ENCODE assay signal across 8 cellular contexts in the genomic region with DNA sequence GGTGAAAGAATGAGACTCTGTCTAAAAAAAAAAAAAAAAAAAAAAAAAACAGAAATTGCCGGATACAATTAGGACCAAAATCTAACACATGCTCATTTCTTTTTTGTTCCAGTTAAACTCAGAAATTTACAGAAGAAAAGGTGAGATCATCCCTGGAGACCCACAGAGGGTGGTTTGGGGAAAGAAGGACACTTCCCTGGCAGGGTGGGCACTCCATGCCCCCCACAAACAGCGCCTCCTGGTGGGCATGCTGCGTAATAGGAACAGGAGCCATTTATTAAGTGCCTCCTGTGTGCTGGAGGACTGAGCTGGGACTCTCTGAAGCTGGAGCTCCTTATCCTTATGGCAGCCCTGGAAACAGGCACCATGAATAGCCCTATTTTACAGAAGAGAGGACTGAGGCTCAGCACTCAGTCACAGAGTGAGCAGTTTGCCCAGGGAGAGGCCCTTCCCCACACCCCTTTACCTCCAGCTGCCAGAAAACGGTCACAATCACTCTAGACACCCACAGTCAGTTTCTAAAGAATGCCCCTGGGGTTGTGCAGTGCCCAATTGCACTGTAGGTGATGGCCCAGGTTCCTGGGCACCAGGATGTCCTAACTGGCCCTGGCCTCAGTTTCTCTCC. TPM values are rescaled to one million over a fixed set of nuclear protein-coding genes. Genes with fewer than 3 reads are reported as not detected.
DNase-seq lines count a peak whose midpoint lies in the region; ATAC-seq, FAIRE-seq and TF ChIP-seq lines count a peak whose summit lies in the region.

No MANE protein-coding gene starts in this region.

- FAIRE-seq in GM12892 (lab: Jason Lieb, UNC): peak; percentile 17

- H2AFZ ChIP-seq in hepatocyte: no peak overlapping the region

- H3K4me1 Mint-ChIP-seq in WTC11: no peaks in the 10 kb centered on the region

- ATAC-seq in WTC11 (peak; percentile 63), GM21528 (IDR thresholded peaks at IDR 0.05; ENCODE audit: low FRiP score, unreplicated experiment) (no peak), GM18511 (IDR thresholded peaks at IDR 0.05; ENCODE audit: unreplicated experiment) (no peak), HG03139 (IDR thresholded peaks at IDR 0.05; ENCODE audit: unreplicated experiment) (no peak)

- no peaks in the 10 kb centered on the region for H3K79me2 ChIP-seq in hepatocyte

- H3K9me2 ChIP-seq in hepatocyte (replicated peaks; ENCODE audit: insufficient read depth): no peaks in the 10 kb centered on the region

- no peak overlapping the region for H3K27ac Mint-ChIP-seq in WTC11

- H3K27me3 ChIP-seq in hepatocyte: no peaks in the 10 kb centered on the region

- H3K9me3 ChIP-seq in hepatocyte (ENCODE audit: low read depth): no peaks in the 10 kb centered on the region

- no peak overlapping the region for H3K27ac ChIP-seq in hepatocyte

- no peak overlapping the region for H3K4me2 ChIP-seq in hepatocyte

- TF ChIP-seq POLR2A in GM12892 (IDR thresholded peaks at IDR 0.05; ENCODE audit: low read depth, low read length): no peak

- H3K9me3 Mint-ChIP-seq in WTC11: no peaks in the 10 kb centered on the region

- TF ChIP-seq CTCF in WTC11 (IDR thresholded peaks at IDR 0.05) (peak; percentile 95), hepatocyte (IDR thresholded peaks at IDR 0.05; ENCODE audit: poor library complexity) (peak; percentile 63)

- H3K4me1 ChIP-seq in hepatocyte (ENCODE audit: insufficient read depth): no peaks in the 10 kb centered on the region

- POLR2A ChIA-PET in WTC11 (lab: Charles Lee): interaction anchor here (0.6 to 0.7 kb wide), 3 partner anchors 77 to 545 kb away, joined by 4 to 5 read pairs (median 4); no protein-coding TSS in a partner anchor

- H3K36me3 Mint-ChIP-seq in WTC11: no peaks in the 10 kb centered on the region

- H3K4me3 Mint-ChIP-seq in WTC11: no peak overlapping the region

- no peaks in the 10 kb centered on the region for H3K36me3 ChIP-seq in hepatocyte (replicated peaks; ENCODE audit: insufficient read depth, low read depth)

- peaks cover 2% of the 10 kb centered on the region; the same call in 1 of the 2 replicates for H3K27me3 Mint-ChIP-seq in WTC11 (ENCODE audit: low read depth)

- WGBS in hepatocyte (ENCODE audit: low lambda C conversion rate, missing lambda C conversion rate): 48% methylated on average over 4 of the region's 4 CpGs

- DNase-seq in AG08396 (ENCODE audit: low spot score) (peak; percentile 37), GM12892 (ENCODE audit: insufficient read length) (no peak), WTC11 (ENCODE audit: low spot score) (peak; percentile 64), hepatocyte (ENCODE audit: low spot score) (no peak), medulla oblongata (ENCODE audit: extremely low spot score) (no peak)

- CTCF ChIA-PET in WTC11 (lab: Charles Lee): interaction anchor here (0.5 to 6.2 kb wide), 65 partner anchors 9 to 588 kb away, joined by 3 to 135 read pairs (median 5); a partner anchor contains a TSS

- H4K20me1 ChIP-seq in hepatocyte (ENCODE audit: insufficient read depth, poor library complexity, severe bottlenecking): no peaks in the 10 kb centered on the region

- H3K4me3 ChIP-seq in hepatocyte: no peak overlapping the region

TF ChIP-seq in WTC11, 78 proteins besides CTCF, POLR2A, EP300 and RAD21 (continues in another document):
- TF ChIP-seq, protein P1, sequence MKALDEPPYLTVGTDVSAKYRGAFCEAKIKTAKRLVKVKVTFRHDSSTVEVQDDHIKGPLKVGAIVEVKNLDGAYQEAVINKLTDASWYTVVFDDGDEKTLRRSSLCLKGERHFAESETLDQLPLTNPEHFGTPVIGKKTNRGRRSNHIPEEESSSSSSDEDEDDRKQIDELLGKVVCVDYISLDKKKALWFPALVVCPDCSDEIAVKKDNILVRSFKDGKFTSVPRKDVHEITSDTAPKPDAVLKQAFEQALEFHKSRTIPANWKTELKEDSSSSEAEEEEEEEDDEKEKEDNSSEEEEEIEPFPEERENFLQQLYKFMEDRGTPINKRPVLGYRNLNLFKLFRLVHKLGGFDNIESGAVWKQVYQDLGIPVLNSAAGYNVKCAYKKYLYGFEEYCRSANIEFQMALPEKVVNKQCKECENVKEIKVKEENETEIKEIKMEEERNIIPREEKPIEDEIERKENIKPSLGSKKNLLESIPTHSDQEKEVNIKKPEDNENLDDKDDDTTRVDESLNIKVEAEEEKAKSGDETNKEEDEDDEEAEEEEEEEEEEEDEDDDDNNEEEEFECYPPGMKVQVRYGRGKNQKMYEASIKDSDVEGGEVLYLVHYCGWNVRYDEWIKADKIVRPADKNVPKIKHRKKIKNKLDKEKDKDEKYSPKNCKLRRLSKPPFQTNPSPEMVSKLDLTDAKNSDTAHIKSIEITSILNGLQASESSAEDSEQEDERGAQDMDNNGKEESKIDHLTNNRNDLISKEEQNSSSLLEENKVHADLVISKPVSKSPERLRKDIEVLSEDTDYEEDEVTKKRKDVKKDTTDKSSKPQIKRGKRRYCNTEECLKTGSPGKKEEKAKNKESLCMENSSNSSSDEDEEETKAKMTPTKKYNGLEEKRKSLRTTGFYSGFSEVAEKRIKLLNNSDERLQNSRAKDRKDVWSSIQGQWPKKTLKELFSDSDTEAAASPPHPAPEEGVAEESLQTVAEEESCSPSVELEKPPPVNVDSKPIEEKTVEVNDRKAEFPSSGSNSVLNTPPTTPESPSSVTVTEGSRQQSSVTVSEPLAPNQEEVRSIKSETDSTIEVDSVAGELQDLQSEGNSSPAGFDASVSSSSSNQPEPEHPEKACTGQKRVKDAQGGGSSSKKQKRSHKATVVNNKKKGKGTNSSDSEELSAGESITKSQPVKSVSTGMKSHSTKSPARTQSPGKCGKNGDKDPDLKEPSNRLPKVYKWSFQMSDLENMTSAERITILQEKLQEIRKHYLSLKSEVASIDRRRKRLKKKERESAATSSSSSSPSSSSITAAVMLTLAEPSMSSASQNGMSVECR (CRISPR knock-in tag; IDR thresholded peaks at IDR 0.05; ENCODE audit: borderline replicate concordance): no peak
- TF ChIP-seq SMAD4 (CRISPR knock-in tag; IDR thresholded peaks at IDR 0.05) (no peak), GABPB1 (CRISPR knock-in tag; IDR thresholded peaks at IDR 0.05) (no peak), PRRX2 (CRISPR knock-in tag; IDR thresholded peaks at IDR 0.05) (no peak), NFATC4 (CRISPR knock-in tag; IDR thresholded peaks at IDR 0.05) (no peak), ETV6 (CRISPR knock-in tag; IDR thresholded peaks at IDR 0.05) (no peak), HMGA2 (CRISPR knock-in tag; IDR thresholded peaks at IDR 0.05) (no peak), RELA (CRISPR knock-in tag; IDR thresholded peaks at IDR 0.05; ENCODE audit: borderline replicate concordance) (no peak), GRHL2 (CRISPR knock-in tag; IDR thresholded peaks at IDR 0.05; ENCODE audit: insufficient replicate concordance, severe bottlenecking) (no peak)
- TF ChIP-seq, protein P2, sequence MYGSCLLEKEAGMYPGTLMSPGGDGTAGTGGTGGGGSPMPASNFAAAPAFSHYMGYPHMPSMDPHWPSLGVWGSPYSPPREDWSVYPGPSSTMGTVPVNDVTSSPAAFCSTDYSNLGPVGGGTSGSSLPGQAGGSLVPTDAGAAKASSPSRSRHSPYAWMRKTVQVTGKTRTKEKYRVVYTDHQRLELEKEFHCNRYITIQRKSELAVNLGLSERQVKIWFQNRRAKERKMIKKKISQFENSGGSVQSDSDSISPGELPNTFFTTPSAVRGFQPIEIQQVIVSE (CRISPR knock-in tag; IDR thresholded peaks at IDR 0.05; ENCODE audit: borderline replicate concordance): no peak
- TF ChIP-seq, protein P3, sequence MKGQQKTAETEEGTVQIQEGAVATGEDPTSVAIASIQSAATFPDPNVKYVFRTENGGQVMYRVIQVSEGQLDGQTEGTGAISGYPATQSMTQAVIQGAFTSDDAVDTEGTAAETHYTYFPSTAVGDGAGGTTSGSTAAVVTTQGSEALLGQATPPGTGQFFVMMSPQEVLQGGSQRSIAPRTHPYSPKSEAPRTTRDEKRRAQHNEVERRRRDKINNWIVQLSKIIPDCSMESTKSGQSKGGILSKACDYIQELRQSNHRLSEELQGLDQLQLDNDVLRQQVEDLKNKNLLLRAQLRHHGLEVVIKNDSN (CRISPR knock-in tag; IDR thresholded peaks at IDR 0.05): no peak
- TF ChIP-seq, protein P4, sequence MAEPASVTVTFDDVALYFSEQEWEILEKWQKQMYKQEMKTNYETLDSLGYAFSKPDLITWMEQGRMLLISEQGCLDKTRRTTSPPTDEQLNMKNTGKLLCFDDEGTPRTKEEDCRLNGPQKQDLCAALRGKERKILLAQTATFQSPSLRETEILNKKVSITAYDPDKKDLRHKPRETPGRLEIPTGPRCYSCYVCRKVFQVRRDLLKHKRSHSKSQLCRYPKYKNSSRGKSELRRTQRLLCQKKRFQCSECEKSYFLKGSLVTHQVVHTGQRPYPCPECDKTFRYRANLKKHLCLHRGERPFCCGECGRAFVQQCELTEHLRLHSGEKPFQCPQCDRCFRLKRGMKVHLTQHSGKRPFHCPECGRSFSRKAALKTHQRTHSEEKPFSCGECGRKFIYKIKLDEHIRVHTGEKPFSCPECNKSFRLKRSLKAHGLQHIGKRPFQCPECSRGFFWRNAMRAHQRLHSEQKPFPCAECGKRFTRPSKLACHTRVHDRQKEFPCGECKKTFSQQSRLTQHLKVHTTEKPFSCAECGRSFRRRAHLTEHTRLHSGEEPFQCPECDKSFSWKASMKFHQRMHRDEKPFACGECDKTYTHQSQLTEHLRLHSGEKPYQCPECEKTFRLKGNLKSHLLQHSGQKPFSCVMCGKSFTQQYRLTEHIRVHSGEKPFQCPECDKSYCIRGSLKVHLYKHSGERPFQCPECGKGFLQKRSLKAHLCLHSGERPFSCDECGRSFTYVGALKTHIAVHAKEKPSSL (CRISPR knock-in tag; conservative IDR thresholded peaks at IDR 0.05): no peak

RNA-seq across cellular contexts. Expression of a gene that starts 10.1 kb away (rescaled TPM):
- polyA plus RNA-seq in GM12892 (2012; ENCODE audit: missing spikeins): 5.8 TPM
- 0.23 TPM in 1 of 3 replicates, not detected in the others for total RNA-seq in WTC11 (2021)
- 3.4 and 3.7 TPM in 2 replicates for total RNA-seq in hepatocyte
- 0.56 and 1.5 TPM in 2 replicates for polyA plus RNA-seq in hepatocyte

RNA-seq across cellular contexts. Expression of a gene that starts 13.0 kb away (rescaled TPM):
- 43.0 TPM for polyA plus RNA-seq in GM12892 (2012; ENCODE audit: missing spikeins)
- total RNA-seq in WTC11 (2021) (125 to 126 TPM (median 126 TPM) in 3 replicates), hepatocyte (27.5 and 34.3 TPM in 2 replicates)
- 45.1 and 45.7 TPM in 2 replicates for polyA plus RNA-seq in hepatocyte

RNA-seq across cellular contexts. Expression of a gene that starts 22.3 kb away (rescaled TPM):
- 10.2 TPM for polyA plus RNA-seq in GM12892 (2012; ENCODE audit: missing spikeins)
- total RNA-seq in WTC11 (2021): 28.5 to 40.9 TPM (median 40.6 TPM) in 3 replicates
- total RNA-seq in hepatocyte: 63.2 and 65.0 TPM in 2 replicates
- 93.1 and 95.4 TPM in 2 replicates for polyA plus RNA-seq in hepatocyte

Comparison
In these comparisons a context has a peak if more than half of its experiments do, and no peak if none do; other contexts are left out.
1. DNase-seq: peak in AG08396 (single experiment) and WTC11 (single experiment); none in GM12892 (single experiment), hepatocyte (single experiment) and medulla oblongata (single experiment).